1 cellular context compared by ENCODE assay signal in genomic region chr12:13595536-13596450, GRCh38.
TF ChIP-seq lines count a peak whose summit lies in the region.

No MANE protein-coding gene starts in this region.

TF ChIP-seq in HCT116, 20 proteins besides CTCF, POLR2A, EP300 and RAD21 (continued from another document):
- TF ChIP-seq REST (IDR thresholded peaks at IDR 0.05; ENCODE audit: low read depth) (no peak), MAX (IDR thresholded peaks at IDR 0.05) (no peak), CBX3 (IDR thresholded peaks at IDR 0.05; ENCODE audit: low read depth) (no peak), JUND (IDR thresholded peaks at IDR 0.05) (no peak), TCF7L2 (IDR thresholded peaks at IDR 0.05; ENCODE audit: borderline replicate concordance, extremely low read depth, insufficient read depth, insufficient read length) (no peak), ATF3 (IDR thresholded peaks at IDR 0.05) (no peak)
